Comparison of ENCODE assay signal across 7 cellular contexts in the genomic region with DNA sequence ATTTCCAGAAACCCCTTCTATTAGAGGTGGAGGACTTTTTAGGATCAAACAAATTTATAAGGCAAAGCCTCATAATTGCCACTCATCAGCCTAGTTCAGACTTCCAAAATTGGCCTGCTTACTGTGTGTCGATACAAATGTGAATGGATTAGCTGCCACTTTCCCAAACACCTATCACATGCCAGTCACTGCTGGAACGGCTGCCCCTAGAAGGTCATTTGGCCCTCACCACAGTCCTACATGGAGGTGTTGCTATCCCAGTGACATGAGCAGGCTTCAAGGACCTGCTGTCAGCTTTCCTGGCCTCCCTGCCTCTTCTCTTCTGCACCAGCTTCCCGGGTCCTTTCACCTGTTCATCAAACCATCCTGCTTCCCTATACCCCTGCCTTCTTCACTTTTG.
"Had no signal": no experiment of that assay in that cellular context is flagged by ENCODE, and none has a peak within 500 bp of the region (broad histone marks: within the 10 kb centered on the region; RNA-seq: fewer than 3 reads in every experiment).

No MANE protein-coding gene starts in this region.

- DNase-seq: GOT3, HFFc6 had no signal

- H3K9me3 ChIP-seq: HAP-1 had no signal

- H3K27ac ChIP-seq: HL-60 had no signal

- H3K4me3 Mint-ChIP-seq: HFFc6, IgD-negative memory B cell had no signal

- ATAC-seq: HCT116, HepG2 had no signal

- H3K27ac Mint-ChIP-seq: HFFc6, IgD-negative memory B cell had no signal

- H3K4me1 ChIP-seq: HAP-1 had no signal

- H3K36me3 ChIP-seq: HAP-1 had no signal

- H3K4me1 Mint-ChIP-seq: IgD-negative memory B cell had no signal

- H3K4me3 ChIP-seq: HAP-1 had no signal
